In the genomic region with DNA sequence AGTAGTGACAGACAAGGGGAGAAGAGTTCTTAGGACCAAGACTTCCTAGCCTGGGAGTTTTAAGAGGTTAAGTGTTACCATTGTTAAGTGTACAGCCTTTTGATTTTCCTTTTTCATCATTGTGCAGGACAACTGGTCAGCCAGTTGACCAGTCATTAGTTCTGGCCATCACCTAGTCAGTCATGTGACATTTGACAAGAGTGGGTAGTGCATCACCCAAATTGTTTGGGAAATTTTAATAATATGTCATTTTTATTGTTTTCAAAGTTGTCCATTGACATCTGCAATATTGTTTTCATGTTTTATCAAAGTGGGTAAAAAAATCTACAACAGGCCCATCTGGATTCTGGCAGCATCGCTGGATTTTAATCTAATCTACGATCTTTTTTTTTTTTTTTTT, we compare ENCODE assay signal across 18 cellular contexts. TPM values are rescaled to one million over a fixed set of nuclear protein-coding genes. Genes with fewer than 3 reads are reported as not detected.
DNase-seq lines count a peak whose midpoint lies in the region; ATAC-seq and TF ChIP-seq lines count a peak whose summit lies in the region.
"Had no signal": no experiment of that assay in that cellular context is flagged by ENCODE, and none has a peak within 500 bp of the region (broad histone marks: within the 10 kb centered on the region; RNA-seq: fewer than 3 reads in every experiment).

No MANE protein-coding gene starts in this region.

- no peak for DNase-seq in activated CD4-positive, alpha-beta T cell treated with anti-CD3 and anti-CD28 coated beads for 36 hours
- no peak for DNase-seq in activated CD4-positive, alpha-beta T cell treated with anti-CD3 and anti-CD28 coated beads, Interleukin-2, amount 50 U/mL, for 4 hours
- no peak for DNase-seq in WTC11 (ENCODE audit: low spot score)
- no peak for DNase-seq in endothelial cell (ENCODE audit: low spot score)
- DNase-seq in progenitor cell of endocrine pancreas (ENCODE audit: low spot score, unreplicated experiment), result no peak
- no peak for DNase-seq in osteoblast (ENCODE audit: insufficient read length, low spot score, missing footprints)
- DNase-seq in activated CD4-positive, CD25-positive, alpha-beta regulatory T cell (lab: John Stamatoyannopoulos, UW), result no peak
- DNase-seq: AML-193; CD4-positive, alpha-beta T cell; DMS153; DMS79; GDM1; GOT3; H9 had no signal

- H3K4me1 ChIP-seq in osteoblast (ENCODE audit: insufficient read depth, low read length), result no peaks in the 10 kb centered on the region

- H3K27ac Mint-ChIP-seq in activated CD4-positive, alpha-beta T cell treated with anti-CD3 and anti-CD28 coated beads for 36 hours, result peak overlapping the region; percentile 39
- H3K27ac Mint-ChIP-seq in WTC11 (peak overlapping the region; percentile 77; the same call in 1 of the 2 replicates), endothelial cell (ENCODE audit: unreplicated experiment) (peak overlapping the region; percentile 20), progenitor cell of endocrine pancreas (peak overlapping the region; percentile 23)
- H3K27ac Mint-ChIP-seq: CD4-positive, alpha-beta T cell had no signal

- H3K27ac ChIP-seq in osteoblast (ENCODE audit: low read depth, low read length), result no peak overlapping the region
- H3K27ac ChIP-seq: 22Rv1, A549, C4-2B had no signal

- H3K4me1 Mint-ChIP-seq in activated CD4-positive, alpha-beta T cell treated with anti-CD3 and anti-CD28 coated beads for 36 hours, result peaks cover 65% of the 10 kb centered on the region
- H3K4me1 Mint-ChIP-seq in WTC11 (peaks cover 88% of the 10 kb centered on the region), endothelial cell (ENCODE audit: unreplicated experiment) (peaks cover 48% of the 10 kb centered on the region), progenitor cell of endocrine pancreas (ENCODE audit: low read depth) (peaks cover 27% of the 10 kb centered on the region)

- H3K79me2 ChIP-seq in osteoblast (ENCODE audit: insufficient read depth, low read length), result peaks cover 55% of the 10 kb centered on the region

- CTCF ChIA-PET in activated CD4-positive, alpha-beta T cell treated with anti-CD3 and anti-CD28 coated beads for 36 hours (lab: Charles Lee), result interaction anchor here (1.2 kb wide), 1 partner anchor 8 kb away, joined by 3 read pairs; no protein-coding TSS in a partner anchor
- CTCF ChIA-PET in WTC11 (lab: Charles Lee), result no interaction called here

- TF ChIP-seq CTCF in WTC11 (IDR thresholded peaks at IDR 0.05) (no peak), endothelial cell (IDR thresholded peaks at IDR 0.05; ENCODE audit: unreplicated experiment) (no peak), progenitor cell of endocrine pancreas (IDR thresholded peaks at IDR 0.05; ENCODE audit: unreplicated experiment) (no peak), osteoblast (IDR thresholded peaks at IDR 0.05; ENCODE audit: extremely low read depth, low read depth, low read length) (no peak)

- H3K27me3 ChIP-seq in osteoblast (ENCODE audit: insufficient read depth, low read length), result no peaks in the 10 kb centered on the region

- H4K20me1 ChIP-seq in osteoblast (ENCODE audit: insufficient read depth, low read length), result peaks cover 14% of the 10 kb centered on the region

- no peaks in the 10 kb centered on the region for H3K9me3 ChIP-seq in osteoblast (ENCODE audit: low read depth, low read length)
- H3K9me3 ChIP-seq: A549 had no signal

- no peaks in the 10 kb centered on the region for H3K9me3 Mint-ChIP-seq in activated CD4-positive, alpha-beta T cell treated with anti-CD3 and anti-CD28 coated beads for 36 hours (ENCODE audit: low read depth)
- no peaks in the 10 kb centered on the region for H3K9me3 Mint-ChIP-seq in WTC11
- no peaks in the 10 kb centered on the region for H3K9me3 Mint-ChIP-seq in endothelial cell (ENCODE audit: unreplicated experiment)
- H3K9me3 Mint-ChIP-seq in progenitor cell of endocrine pancreas (ENCODE audit: low read depth), result peaks cover 19% of the 10 kb centered on the region
- H3K9me3 Mint-ChIP-seq: CD4-positive, alpha-beta T cell; H9 had no signal

- POLR2A ChIA-PET in activated CD4-positive, alpha-beta T cell treated with anti-CD3 and anti-CD28 coated beads for 36 hours (lab: Charles Lee), result interaction anchor here (0.7 kb wide), 1 partner anchor 1019 kb away, joined by 3 read pairs; no protein-coding TSS in a partner anchor
- POLR2A ChIA-PET in WTC11 (lab: Charles Lee), result interaction anchor here (0.6 kb wide), 1 partner anchor 35 kb away, joined by 3 read pairs; no protein-coding TSS in a partner anchor

- ATAC-seq in activated CD4-positive, alpha-beta T cell treated with anti-CD3 and anti-CD28 coated beads for 36 hours, result no peak
- ATAC-seq in WTC11 (no peak), HG03159 (IDR thresholded peaks at IDR 0.05; ENCODE audit: unreplicated experiment) (no peak)
- ATAC-seq: A549 had no signal

- H3K4me3 ChIP-seq in osteoblast (ENCODE audit: insufficient read depth, low read length), result no peak overlapping the region
- H3K4me3 ChIP-seq: A549 had no signal

- intact Hi-C loops in activated CD4-positive, alpha-beta T cell treated with anti-CD3 and anti-CD28 coated beads for 36 hours (cut with DNase I, micrococcal nuclease), result no loop called here

- H3K27me3 Mint-ChIP-seq in activated CD4-positive, alpha-beta T cell treated with anti-CD3 and anti-CD28 coated beads for 36 hours, result no peaks in the 10 kb centered on the region
- no peaks in the 10 kb centered on the region for H3K27me3 Mint-ChIP-seq in WTC11 (ENCODE audit: low read depth)
- H3K27me3 Mint-ChIP-seq in endothelial cell (ENCODE audit: unreplicated experiment), result peaks cover 6% of the 10 kb centered on the region
- H3K27me3 Mint-ChIP-seq in progenitor cell of endocrine pancreas, result no peaks in the 10 kb centered on the region
- H3K27me3 Mint-ChIP-seq: CD4-positive, alpha-beta T cell had no signal

- no peaks in the 10 kb centered on the region for H3K36me3 ChIP-seq in osteoblast (ENCODE audit: insufficient read depth, low read length)

- no peak overlapping the region for H3K4me2 ChIP-seq in osteoblast (ENCODE audit: insufficient read depth, low read length)
- H3K4me2 ChIP-seq: A549 had no signal

- H3K36me3 Mint-ChIP-seq in activated CD4-positive, alpha-beta T cell treated with anti-CD3 and anti-CD28 coated beads for 36 hours (ENCODE audit: low read depth), result peaks cover 59% of the 10 kb centered on the region
- H3K36me3 Mint-ChIP-seq in WTC11 (peaks cover 31% of the 10 kb centered on the region), endothelial cell (ENCODE audit: low read depth, unreplicated experiment) (peaks cover 33% of the 10 kb centered on the region), progenitor cell of endocrine pancreas (ENCODE audit: insufficient read depth) (peaks cover 56% of the 10 kb centered on the region)

- no peak overlapping the region for H2AFZ ChIP-seq in osteoblast (ENCODE audit: low read length)

- no peak overlapping the region for H3K4me3 Mint-ChIP-seq in activated CD4-positive, alpha-beta T cell treated with anti-CD3 and anti-CD28 coated beads for 36 hours
- H3K4me3 Mint-ChIP-seq in WTC11 (no peak overlapping the region), endothelial cell (ENCODE audit: unreplicated experiment) (no peak overlapping the region), progenitor cell of endocrine pancreas (ENCODE audit: low read depth) (no peak overlapping the region)
- H3K4me3 Mint-ChIP-seq: CD4-positive, alpha-beta T cell had no signal

TF ChIP-seq in WTC11, 78 proteins besides CTCF, POLR2A, EP300 and RAD21 (continues in another document):
- TF ChIP-seq ZNF219 (CRISPR knock-in tag; IDR thresholded peaks at IDR 0.05; ENCODE audit: borderline replicate concordance) (no peak), CBFB (CRISPR knock-in tag; IDR thresholded peaks at IDR 0.05; ENCODE audit: low read depth) (no peak), HMGA2 (CRISPR knock-in tag; IDR thresholded peaks at IDR 0.05) (no peak), NFYB (CRISPR knock-in tag; conservative IDR thresholded peaks at IDR 0.05; ENCODE audit: low read depth) (no peak)
- TF ChIP-seq, protein P1, sequence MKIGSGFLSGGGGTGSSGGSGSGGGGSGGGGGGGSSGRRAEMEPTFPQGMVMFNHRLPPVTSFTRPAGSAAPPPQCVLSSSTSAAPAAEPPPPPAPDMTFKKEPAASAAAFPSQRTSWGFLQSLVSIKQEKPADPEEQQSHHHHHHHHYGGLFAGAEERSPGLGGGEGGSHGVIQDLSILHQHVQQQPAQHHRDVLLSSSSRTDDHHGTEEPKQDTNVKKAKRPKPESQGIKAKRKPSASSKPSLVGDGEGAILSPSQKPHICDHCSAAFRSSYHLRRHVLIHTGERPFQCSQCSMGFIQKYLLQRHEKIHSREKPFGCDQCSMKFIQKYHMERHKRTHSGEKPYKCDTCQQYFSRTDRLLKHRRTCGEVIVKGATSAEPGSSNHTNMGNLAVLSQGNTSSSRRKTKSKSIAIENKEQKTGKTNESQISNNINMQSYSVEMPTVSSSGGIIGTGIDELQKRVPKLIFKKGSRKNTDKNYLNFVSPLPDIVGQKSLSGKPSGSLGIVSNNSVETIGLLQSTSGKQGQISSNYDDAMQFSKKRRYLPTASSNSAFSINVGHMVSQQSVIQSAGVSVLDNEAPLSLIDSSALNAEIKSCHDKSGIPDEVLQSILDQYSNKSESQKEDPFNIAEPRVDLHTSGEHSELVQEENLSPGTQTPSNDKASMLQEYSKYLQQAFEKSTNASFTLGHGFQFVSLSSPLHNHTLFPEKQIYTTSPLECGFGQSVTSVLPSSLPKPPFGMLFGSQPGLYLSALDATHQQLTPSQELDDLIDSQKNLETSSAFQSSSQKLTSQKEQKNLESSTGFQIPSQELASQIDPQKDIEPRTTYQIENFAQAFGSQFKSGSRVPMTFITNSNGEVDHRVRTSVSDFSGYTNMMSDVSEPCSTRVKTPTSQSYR (CRISPR knock-in tag; IDR thresholded peaks at IDR 0.05), result no peak
- TF ChIP-seq, protein P2, sequence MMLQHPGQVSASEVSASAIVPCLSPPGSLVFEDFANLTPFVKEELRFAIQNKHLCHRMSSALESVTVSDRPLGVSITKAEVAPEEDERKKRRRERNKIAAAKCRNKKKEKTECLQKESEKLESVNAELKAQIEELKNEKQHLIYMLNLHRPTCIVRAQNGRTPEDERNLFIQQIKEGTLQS (CRISPR knock-in tag; conservative IDR thresholded peaks at IDR 0.05), result no peak

RNA-seq across cellular contexts. Expression of a gene that starts 15.5 kb away (rescaled TPM):
- 100 to 1,000 TPM; 187 to 211 TPM for total RNA-seq in activated CD4-positive, alpha-beta T cell treated with anti-CD3 and anti-CD28 coated beads for 36 hours
- total RNA-seq in WTC11 (2021) (407 to 438 TPM (median 424 TPM) in 3 replicates), endothelial cell (ENCODE audit: unreplicated experiment) (205 TPM), progenitor cell of endocrine pancreas (391 and 408 TPM in 2 replicates), osteoblast (11.2 and 16.5 TPM in 2 replicates)

Comparison
In these comparisons a context has a peak if more than half of its experiments do, and no peak if none do; other contexts are left out.
1. H3K27ac Mint-ChIP-seq: peak in every context shown above with its lines; median percentile 77 in WTC11; 39 in activated CD4-positive, alpha-beta T cell treated with anti-CD3 and anti-CD28 coated beads for 36 hours; 23 in progenitor cell of endocrine pancreas; 20 in endothelial cell.
2. RNA of a gene that starts 15.5 kb away (total RNA-seq): 407 to 438 TPM in WTC11, 391 to 408 TPM in progenitor cell of endocrine pancreas, 187 to 211 TPM in activated CD4-positive, alpha-beta T cell treated with anti-CD3 and anti-CD28 coated beads for 36 hours and 205 TPM in endothelial cell (single experiment); 11.2 to 16.5 TPM in osteoblast; every median in the first group is over 10 times any median in the second.